ENCODE assay signal across 1 cellular context in the genomic region with DNA sequence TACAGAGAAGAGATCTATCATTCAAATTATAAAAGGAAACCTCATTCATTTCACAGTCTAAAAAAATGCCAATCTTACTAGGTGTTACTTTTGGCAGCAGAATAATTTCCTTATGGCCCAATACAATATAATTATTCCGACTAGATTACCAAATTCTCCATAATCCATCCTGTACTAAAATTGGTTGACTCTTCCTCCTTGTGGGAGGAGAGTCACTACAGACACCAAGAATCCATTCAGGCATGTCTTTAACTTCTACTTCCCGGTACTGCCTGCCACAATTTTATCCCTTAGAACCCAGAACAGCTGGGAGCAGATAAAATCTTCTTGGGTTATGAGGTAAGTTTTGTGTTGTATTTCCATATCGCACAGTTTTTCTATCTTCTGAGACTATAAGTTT.
TF ChIP-seq lines count a peak whose summit lies in the region.

No MANE protein-coding gene starts in this region.

TF ChIP-seq in K562, 482 proteins besides CTCF, POLR2A, EP300 and RAD21:
- no peak for TF ChIP-seq KLF6 (CRISPR knock-in tag; IDR thresholded peaks at IDR 0.05; ENCODE audit: borderline replicate concordance)
- TF ChIP-seq, protein P1, sequence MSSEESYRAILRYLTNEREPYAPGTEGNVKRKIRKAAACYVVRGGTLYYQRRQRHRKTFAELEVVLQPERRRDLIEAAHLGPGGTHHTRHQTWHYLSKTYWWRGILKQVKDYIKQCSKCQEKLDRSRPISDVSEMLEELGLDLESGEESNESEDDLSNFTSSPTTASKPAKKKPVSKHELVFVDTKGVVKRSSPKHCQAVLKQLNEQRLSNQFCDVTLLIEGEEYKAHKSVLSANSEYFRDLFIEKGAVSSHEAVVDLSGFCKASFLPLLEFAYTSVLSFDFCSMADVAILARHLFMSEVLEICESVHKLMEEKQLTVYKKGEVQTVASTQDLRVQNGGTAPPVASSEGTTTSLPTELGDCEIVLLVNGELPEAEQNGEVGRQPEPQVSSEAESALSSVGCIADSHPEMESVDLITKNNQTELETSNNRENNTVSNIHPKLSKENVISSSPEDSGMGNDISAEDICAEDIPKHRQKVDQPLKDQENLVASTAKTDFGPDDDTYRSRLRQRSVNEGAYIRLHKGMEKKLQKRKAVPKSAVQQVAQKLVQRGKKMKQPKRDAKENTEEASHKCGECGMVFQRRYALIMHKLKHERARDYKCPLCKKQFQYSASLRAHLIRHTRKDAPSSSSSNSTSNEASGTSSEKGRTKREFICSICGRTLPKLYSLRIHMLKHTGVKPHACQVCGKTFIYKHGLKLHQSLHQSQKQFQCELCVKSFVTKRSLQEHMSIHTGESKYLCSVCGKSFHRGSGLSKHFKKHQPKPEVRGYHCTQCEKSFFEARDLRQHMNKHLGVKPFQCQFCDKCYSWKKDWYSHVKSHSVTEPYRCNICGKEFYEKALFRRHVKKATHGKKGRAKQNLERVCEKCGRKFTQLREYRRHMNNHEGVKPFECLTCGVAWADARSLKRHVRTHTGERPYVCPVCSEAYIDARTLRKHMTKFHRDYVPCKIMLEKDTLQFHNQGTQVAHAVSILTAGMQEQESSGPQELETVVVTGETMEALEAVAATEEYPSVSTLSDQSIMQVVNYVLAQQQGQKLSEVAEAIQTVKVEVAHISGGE (CRISPR knock-in tag; IDR thresholded peaks at IDR 0.05): no peak
- TF ChIP-seq YY1 (IDR thresholded peaks at IDR 0.05; ENCODE audit: borderline replicate concordance in 1 of 3, control insufficient read depth in 1 of 3, extremely low read depth in 1 of 3, insufficient read depth in 3 of 3, insufficient read length in 1 of 3, insufficient replicate concordance in 2 of 3, low read depth in 1 of 3, low read length in 2 of 3): no peak
- TF ChIP-seq TAL1 (IDR thresholded peaks at IDR 0.05): no peak
- TF ChIP-seq ZNF311 (CRISPR knock-in tag; IDR thresholded peaks at IDR 0.05): no peak
- TF ChIP-seq ZNF785 (CRISPR knock-in tag; IDR thresholded peaks at IDR 0.05): no peak
- no peak for TF ChIP-seq ZNF347 (CRISPR knock-in tag; IDR thresholded peaks at IDR 0.05; ENCODE audit: low read depth)
- no peak for TF ChIP-seq ZNF263 (CRISPR knock-in tag; IDR thresholded peaks at IDR 0.05; ENCODE audit: borderline replicate concordance)
- TF ChIP-seq, protein P2, sequence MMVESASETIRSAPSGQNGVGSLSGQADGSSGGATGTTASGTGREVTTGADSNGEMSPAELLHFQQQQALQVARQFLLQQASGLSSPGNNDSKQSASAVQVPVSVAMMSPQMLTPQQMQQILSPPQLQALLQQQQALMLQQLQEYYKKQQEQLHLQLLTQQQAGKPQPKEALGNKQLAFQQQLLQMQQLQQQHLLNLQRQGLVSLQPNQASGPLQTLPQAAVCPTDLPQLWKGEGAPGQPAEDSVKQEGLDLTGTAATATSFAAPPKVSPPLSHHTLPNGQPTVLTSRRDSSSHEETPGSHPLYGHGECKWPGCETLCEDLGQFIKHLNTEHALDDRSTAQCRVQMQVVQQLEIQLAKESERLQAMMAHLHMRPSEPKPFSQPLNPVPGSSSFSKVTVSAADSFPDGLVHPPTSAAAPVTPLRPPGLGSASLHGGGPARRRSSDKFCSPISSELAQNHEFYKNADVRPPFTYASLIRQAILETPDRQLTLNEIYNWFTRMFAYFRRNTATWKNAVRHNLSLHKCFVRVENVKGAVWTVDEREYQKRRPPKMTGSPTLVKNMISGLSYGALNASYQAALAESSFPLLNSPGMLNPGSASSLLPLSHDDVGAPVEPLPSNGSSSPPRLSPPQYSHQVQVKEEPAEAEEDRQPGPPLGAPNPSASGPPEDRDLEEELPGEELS (CRISPR knock-in tag; IDR thresholded peaks at IDR 0.05; ENCODE audit: borderline replicate concordance): no peak
- no peak for TF ChIP-seq ZNF134 (CRISPR knock-in tag; conservative IDR thresholded peaks at IDR 0.05)
- TF ChIP-seq HSF4 (CRISPR knock-in tag; IDR thresholded peaks at IDR 0.05; ENCODE audit: borderline replicate concordance): no peak
- TF ChIP-seq SAFB (IDR thresholded peaks at IDR 0.05; ENCODE audit: borderline replicate concordance, low read depth, low read length): no peak
- TF ChIP-seq MYC (IDR thresholded peaks at IDR 0.05; ENCODE audit: low read depth, low read length): no peak
- TF ChIP-seq MYC (CRISPR knock-in tag; IDR thresholded peaks at IDR 0.05; ENCODE audit: borderline replicate concordance, low read depth): no peak
- no peak for TF ChIP-seq SP2 (IDR thresholded peaks at IDR 0.05; ENCODE audit: extremely low read depth, low read depth, low read length, poor library complexity, severe bottlenecking)
- TF ChIP-seq CBX8 (IDR thresholded peaks at IDR 0.05; ENCODE audit: borderline replicate concordance, extremely low read depth, low read depth, low read length, poor library complexity, severe bottlenecking): no peak
- TF ChIP-seq MAZ (CRISPR knock-in tag; conservative IDR thresholded peaks at IDR 0.05 in 1 of 2, IDR thresholded peaks at IDR 0.05 in 1 of 2): no peak
- TF ChIP-seq, protein P3, sequence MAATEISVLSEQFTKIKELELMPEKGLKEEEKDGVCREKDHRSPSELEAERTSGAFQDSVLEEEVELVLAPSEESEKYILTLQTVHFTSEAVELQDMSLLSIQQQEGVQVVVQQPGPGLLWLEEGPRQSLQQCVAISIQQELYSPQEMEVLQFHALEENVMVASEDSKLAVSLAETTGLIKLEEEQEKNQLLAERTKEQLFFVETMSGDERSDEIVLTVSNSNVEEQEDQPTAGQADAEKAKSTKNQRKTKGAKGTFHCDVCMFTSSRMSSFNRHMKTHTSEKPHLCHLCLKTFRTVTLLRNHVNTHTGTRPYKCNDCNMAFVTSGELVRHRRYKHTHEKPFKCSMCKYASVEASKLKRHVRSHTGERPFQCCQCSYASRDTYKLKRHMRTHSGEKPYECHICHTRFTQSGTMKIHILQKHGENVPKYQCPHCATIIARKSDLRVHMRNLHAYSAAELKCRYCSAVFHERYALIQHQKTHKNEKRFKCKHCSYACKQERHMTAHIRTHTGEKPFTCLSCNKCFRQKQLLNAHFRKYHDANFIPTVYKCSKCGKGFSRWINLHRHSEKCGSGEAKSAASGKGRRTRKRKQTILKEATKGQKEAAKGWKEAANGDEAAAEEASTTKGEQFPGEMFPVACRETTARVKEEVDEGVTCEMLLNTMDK (IDR thresholded peaks at IDR 0.05; ENCODE audit: borderline replicate concordance, insufficient read depth, low read depth, low read length, poor library complexity, severe bottlenecking): no peak
